26 cellular contexts compared by ENCODE assay signal in the genomic region with DNA sequence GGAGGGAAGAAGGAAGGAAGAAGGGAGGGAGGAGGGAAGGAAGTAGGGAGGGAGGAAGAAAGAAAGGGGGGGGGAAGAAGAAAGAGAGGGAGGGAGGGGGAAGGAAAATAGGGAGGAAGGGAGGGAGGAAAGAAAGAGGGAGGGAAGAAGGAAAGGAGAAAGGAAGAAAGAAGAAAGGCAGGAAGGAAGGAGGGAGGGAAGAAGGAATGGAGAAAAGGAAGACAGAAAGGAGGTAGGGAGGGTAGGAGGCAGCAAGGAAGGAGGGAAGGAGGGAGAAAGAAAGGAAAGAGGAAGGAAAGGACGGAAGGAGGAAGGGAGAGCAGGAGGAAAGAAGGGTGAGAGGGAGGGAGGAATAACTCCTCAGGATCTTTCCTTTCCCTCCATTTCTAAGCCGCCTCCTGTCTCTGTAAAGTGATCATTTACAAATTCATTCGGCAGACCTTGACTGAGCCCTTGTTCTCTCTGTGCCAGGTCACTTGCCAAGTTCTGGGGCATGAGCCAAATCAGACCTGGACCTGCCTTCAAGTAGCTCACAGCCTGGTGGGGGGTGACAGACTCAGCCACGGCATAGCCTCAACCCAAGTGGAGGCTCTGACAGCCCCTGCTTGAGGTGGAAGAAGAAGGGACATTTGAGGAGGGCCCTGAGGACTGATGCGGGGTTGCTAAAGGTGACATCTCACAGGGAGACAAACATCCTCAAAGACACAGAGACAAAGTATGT.
DNase-seq lines count a peak whose midpoint lies in the region; ATAC-seq, FAIRE-seq and TF ChIP-seq lines count a peak whose summit lies in the region.
"Had no signal": no experiment of that assay in that cellular context is flagged by ENCODE, and none has a peak within 500 bp of the region (broad histone marks: within the 10 kb centered on the region; RNA-seq: fewer than 3 reads in every experiment).

No MANE protein-coding gene starts in this region.

- intact Hi-C loops in K562 (cut with micrococcal nuclease) (no loop called here), heart right ventricle (cut with DNase I) (no loop called here)

- WGBS in K562 (ENCODE audit: insufficient coverage, low coverage, missing lambda C conversion rate) = 2% methylated on average over 5 of the region's 5 CpGs
- WGBS in heart right ventricle, 2 donors = 49 to 73% methylated on average over 5 of the region's 5 CpGs

- BruUV-seq in K562 (replicated peaks; lab: Mats Ljungman, UMichigan) = no TSS peak

- TF ChIP-seq EP300 in K562 (IDR thresholded peaks at IDR 0.05; ENCODE audit: low read length) = no peak

- H3K79me2 ChIP-seq in K562 (ENCODE audit: control insufficient read depth, insufficient read depth, low read length) = no peaks in the 10 kb centered on the region
- no peaks in the 10 kb centered on the region for H3K79me2 ChIP-seq in neural progenitor cell (ENCODE audit: low read depth)

- H3K36me3 Mint-ChIP-seq in neural progenitor cell = no peaks in the 10 kb centered on the region
- H3K36me3 Mint-ChIP-seq: CD4-positive, alpha-beta memory T cell had no signal

- no peaks in the 10 kb centered on the region for H3F3A ChIP-seq in neural progenitor cell (ENCODE audit: low read depth)

- H3K4me1 ChIP-seq in HEK293 (ENCODE audit: control insufficient read depth, insufficient read depth, low read length) = no peaks in the 10 kb centered on the region
- no peaks in the 10 kb centered on the region for H3K4me1 ChIP-seq in K562 (replicated peaks in 1 of 2; ENCODE audit: control insufficient read depth in 2 of 2, insufficient read depth in 2 of 2, low read length in 2 of 2)
- peaks cover 0 to 16% (median 4%) of the 10 kb centered on the region in 9 donors for H3K4me1 ChIP-seq in heart right ventricle
- no peaks in the 10 kb centered on the region for H3K4me1 ChIP-seq in neural progenitor cell

- H4K20me1 ChIP-seq in K562 (replicated peaks; ENCODE audit: control insufficient read depth, insufficient read depth, low read length) (no peaks in the 10 kb centered on the region), neural progenitor cell (ENCODE audit: low read depth) (no peaks in the 10 kb centered on the region)

- no peak for TF ChIP-seq CTCF in HEK293 (tag by site-specific recombination; IDR thresholded peaks at IDR 0.05)
- TF ChIP-seq CTCF in K562 (IDR thresholded peaks at IDR 0.05 in 2 of 3, conservative IDR thresholded peaks at IDR 0.05 in 1 of 3; ENCODE audit: insufficient read depth in 2 of 3, low read depth in 1 of 3, low read length in 3 of 3) = no peak
- TF ChIP-seq CTCF in heart right ventricle (IDR thresholded peaks at IDR 0.05) = no peak
- no peak for TF ChIP-seq CTCF in neural progenitor cell (IDR thresholded peaks at IDR 0.05)
- no peak for TF ChIP-seq CTCF in GM13976 (IDR thresholded peaks at IDR 0.05; ENCODE audit: borderline replicate concordance, control extremely low read depth, extremely low read depth, insufficient read depth, missing control alignments)

- no peak for TF ChIP-seq POLR2A in K562 (conservative IDR thresholded peaks at IDR 0.05)

- H3K36me3 ChIP-seq in HEK293 (ENCODE audit: control insufficient read depth in 2 of 2, insufficient read depth in 1 of 2, low read length in 2 of 2) (no peaks in the 10 kb centered on the region), K562 (ENCODE audit: control insufficient read depth, insufficient read depth, low read length) (no peaks in the 10 kb centered on the region), heart right ventricle (no peaks in the 10 kb centered on the region), neural progenitor cell (no peaks in the 10 kb centered on the region)

- POLR2A ChIA-PET in HEK293 (lab: Yijun Ruan, JAX) = no interaction called here
- POLR2A ChIA-PET in K562 (lab: Yijun Ruan, JAX) = no interaction called here

- peaks cover 5% of the 10 kb centered on the region for H3K27me3 Mint-ChIP-seq in neural progenitor cell (ENCODE audit: insufficient read depth, low read depth)

- H3K4me1 Mint-ChIP-seq in neural progenitor cell = peaks cover 3% of the 10 kb centered on the region

- H3K4me3 ChIP-seq in HEK293 (ENCODE audit: low read depth, low read length) (no peak overlapping the region), K562 (no peak overlapping the region), heart right ventricle (no peak overlapping the region), neural progenitor cell (no peak overlapping the region)

- no peak for ATAC-seq in K562
- peak in 6 of 8 donors; percentile 49 to 83 (median 70) for ATAC-seq in heart right ventricle
- ATAC-seq in HG03442 (IDR thresholded peaks at IDR 0.05; ENCODE audit: unreplicated experiment) = no peak
- ATAC-seq: HepG2 had no signal

- CTCF ChIA-PET in HEK293 (lab: Yijun Ruan, JAX) (no interaction called here), K562 (lab: Yijun Ruan, JAX; ENCODE audit: low intra/inter-chr PET ratio) (no interaction called here)

- H3K9me3 Mint-ChIP-seq in neural progenitor cell = peaks cover 4% of the 10 kb centered on the region

- no peak for DNase-seq in K562 (ENCODE audit: extremely low read depth in 1 of 4, low spot score in 3 of 4)
- peak; percentile 37 to 41 for DNase-seq in heart right ventricle
- no peak for DNase-seq in neural progenitor cell (ENCODE audit: low spot score)
- DNase-seq in DMS53 treated with DMSO at 0.1 percent for 48 hours (lab: John Stamatoyannopoulos, UW; ENCODE audit: unreplicated experiment) = no peak
- no peak for DNase-seq in GM13976 (ENCODE audit: low spot score)
- DNase-seq: C1 segment of cervical spinal cord; CD4-positive, alpha-beta memory T cell; COR-L47; DMS79; EL; Kasumi-1; MV-4-11; NCI-H1105; NCI-H1436 treated with DMSO at 0.1 percent for 48 hours; NCI-H1930; NCI-H2107; NCI-H446; NCI-H524 treated with DMSO at 0.1 percent for 48 hours; RPMI8226; SHP77 treated with DMSO at 0.1 percent for 48 hours had no signal

- H3K9me1 ChIP-seq in K562 (ENCODE audit: control insufficient read depth, insufficient read depth, low read length) = no peaks in the 10 kb centered on the region

- no peak overlapping the region for H3K4me3 Mint-ChIP-seq in neural progenitor cell
- H3K4me3 Mint-ChIP-seq: CD4-positive, alpha-beta memory T cell had no signal

- H3K9ac ChIP-seq in K562 (ENCODE audit: insufficient read depth in 1 of 2, low read depth in 2 of 2, low read length in 2 of 2) (no peak overlapping the region), neural progenitor cell (no peak overlapping the region)

- TF ChIP-seq RAD21 in K562 (CRISPR knock-in tag; conservative IDR thresholded peaks at IDR 0.05 in 1 of 2, IDR thresholded peaks at IDR 0.05 in 1 of 2) = no peak

- no peak for FAIRE-seq in K562 (lab: Jason Lieb, UNC)
- FAIRE-seq: GM12892, GM19239, H54, HepG2 had no signal

- H3K27ac ChIP-seq in HEK293 (ENCODE audit: extremely low read depth, low read depth, low read length) (no peak overlapping the region), K562 (ENCODE audit: extremely low read depth, low read depth, low read length) (no peak overlapping the region), heart right ventricle (peak overlapping the region in 2 of 10 donors; percentile 22 to 43), neural progenitor cell (no peak overlapping the region)

- H3K4me2 ChIP-seq in K562 (ENCODE audit: insufficient read depth, low read length) = no peak overlapping the region
- no peak overlapping the region for H3K4me2 ChIP-seq in neural progenitor cell

- H3K27ac Mint-ChIP-seq in neural progenitor cell = peak overlapping the region; percentile 44
- H3K27ac Mint-ChIP-seq: CD4-positive, alpha-beta memory T cell had no signal

- H2AFZ ChIP-seq in K562 (ENCODE audit: low read depth, low read length) = no peak overlapping the region
- H2AFZ ChIP-seq in neural progenitor cell (replicated peaks) = no peak overlapping the region

- H3K27me3 ChIP-seq in K562 (ENCODE audit: control insufficient read depth in 2 of 2, insufficient read depth in 2 of 2, low read length in 2 of 2) (peaks cover 0 to 15% of the 10 kb centered on the region in 2 experiments; a peak in 1 of 5 replicates), heart right ventricle (no peaks in the 10 kb centered on the region), neural progenitor cell (no peaks in the 10 kb centered on the region)

- in situ Hi-C loops in K562 (cut with MboI) (no loop called here), GM13976 (cut with MboI; ENCODE audit: low sequenced_read_pairs, unreplicated experiment) (no loop called here)

- no peaks in the 10 kb centered on the region for H3K9me3 ChIP-seq in HEK293 (ENCODE audit: control insufficient read depth, insufficient read depth, low read depth, low read length)
- no peaks in the 10 kb centered on the region for H3K9me3 ChIP-seq in K562 (replicated peaks; ENCODE audit: control insufficient read depth, insufficient read depth, low read depth, low read length)
- peaks cover 0 to 5% (median 0%) of the 10 kb centered on the region in 11 donors for H3K9me3 ChIP-seq in heart right ventricle
- H3K9me3 ChIP-seq in neural progenitor cell (ENCODE audit: low read depth) = no peaks in the 10 kb centered on the region

TF ChIP-seq in HEK293, 187 proteins besides CTCF, POLR2A, EP300 and RAD21 (continues in another document):
- peak; percentile 90 for TF ChIP-seq ZNF366 (tag by site-specific recombination; conservative IDR thresholded peaks at IDR 0.05)
- no peak for TF ChIP-seq BCL11A (tag by site-specific recombination; IDR thresholded peaks at IDR 0.05; ENCODE audit: low read depth)
- TF ChIP-seq MEIS1 (CRISPR knock-in tag; IDR thresholded peaks at IDR 0.05; ENCODE audit: borderline replicate concordance) = no peak
- no peak for TF ChIP-seq ZNF184 (tag by site-specific recombination; IDR thresholded peaks at IDR 0.05)
- TF ChIP-seq ZNF501 (tag by site-specific recombination; IDR thresholded peaks at IDR 0.05) = no peak
- TF ChIP-seq ZNF423 (tag by site-specific recombination; IDR thresholded peaks at IDR 0.05) = no peak

TF ChIP-seq in K562, 482 proteins besides CTCF, POLR2A, EP300 and RAD21:
- TF ChIP-seq, protein P1, sequence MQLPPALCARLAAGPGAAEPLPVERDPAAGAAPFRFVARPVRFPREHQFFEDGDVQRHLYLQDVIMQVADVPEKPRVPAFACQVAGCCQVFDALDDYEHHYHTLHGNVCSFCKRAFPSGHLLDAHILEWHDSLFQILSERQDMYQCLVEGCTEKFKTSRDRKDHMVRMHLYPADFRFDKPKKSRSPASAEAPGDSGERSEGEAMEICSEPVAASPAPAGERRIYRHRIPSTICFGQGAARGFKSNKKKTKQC (CRISPR knock-in tag; IDR thresholded peaks at IDR 0.05) = no peak
- TF ChIP-seq, protein P2, sequence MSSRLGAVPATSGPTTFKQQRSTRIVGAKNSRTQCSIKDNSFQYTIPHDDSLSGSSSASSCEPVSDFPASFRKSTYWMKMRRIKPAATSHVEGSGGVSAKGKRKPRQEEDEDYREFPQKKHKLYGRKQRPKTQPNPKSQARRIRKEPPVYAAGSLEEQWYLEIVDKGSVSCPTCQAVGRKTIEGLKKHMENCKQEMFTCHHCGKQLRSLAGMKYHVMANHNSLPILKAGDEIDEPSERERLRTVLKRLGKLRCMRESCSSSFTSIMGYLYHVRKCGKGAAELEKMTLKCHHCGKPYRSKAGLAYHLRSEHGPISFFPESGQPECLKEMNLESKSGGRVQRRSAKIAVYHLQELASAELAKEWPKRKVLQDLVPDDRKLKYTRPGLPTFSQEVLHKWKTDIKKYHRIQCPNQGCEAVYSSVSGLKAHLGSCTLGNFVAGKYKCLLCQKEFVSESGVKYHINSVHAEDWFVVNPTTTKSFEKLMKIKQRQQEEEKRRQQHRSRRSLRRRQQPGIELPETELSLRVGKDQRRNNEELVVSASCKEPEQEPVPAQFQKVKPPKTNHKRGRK (tag; IDR thresholded peaks at IDR 0.05) = peak; percentile 30; the same call in 1 of the 2 replicates
TF ChIP-seq in K562: peak in this region for 1.

Comparison
In these comparisons a context has a peak if more than half of its experiments do, and no peak if none do; other contexts are left out.
1. ATAC-seq: peak in heart right ventricle (6 of 8); none in K562 (single experiment) and HG03442 (single experiment).
2. DNase-seq: peak in heart right ventricle (2 of 2); none in K562 (0 of 4), neural progenitor cell (single experiment), DMS53 treated with DMSO at 0.1 percent for 48 hours (single experiment) and GM13976 (single experiment).